Comparison of ENCODE assay signal across 13 cellular contexts in genomic region chr6:87905101-87905517, GRCh38.
DNase-seq lines count a peak whose midpoint lies in the region; ATAC-seq and TF ChIP-seq lines count a peak whose summit lies in the region.
"Had no signal": no experiment of that assay in that cellular context is flagged by ENCODE, and none has a peak within 500 bp of the region (broad histone marks: within the 10 kb centered on the region; RNA-seq: fewer than 3 reads in every experiment).

No MANE protein-coding gene starts in this region.

- peak; percentile 82 for ATAC-seq in GM18873 (IDR thresholded peaks at IDR 0.05; ENCODE audit: low FRiP score, unreplicated experiment)
- ATAC-seq in GM21723 (IDR thresholded peaks at IDR 0.05; ENCODE audit: unreplicated experiment): peak; percentile 88
- peak; percentile 83 for ATAC-seq in HG03280 (IDR thresholded peaks at IDR 0.05; ENCODE audit: unreplicated experiment)
- ATAC-seq in foreskin keratinocyte: peak; percentile 59
- no peak for ATAC-seq in left colon
- ATAC-seq: HCT116 had no signal

- H3K27ac ChIP-seq in foreskin keratinocyte: no peak overlapping the region
- no peak overlapping the region for H3K27ac ChIP-seq in brain microvascular endothelial cell
- H3K27ac ChIP-seq: breast epithelium had no signal

- no peak overlapping the region for H3K4me3 ChIP-seq in brain microvascular endothelial cell (ENCODE audit: low read depth, low read length)
- H3K4me3 ChIP-seq: breast epithelium, smooth muscle cell had no signal

- DNase-seq in foreskin keratinocyte: peak; percentile 46 to 73
- DNase-seq in brain microvascular endothelial cell: no peak
- DNase-seq in left colon: no peak
- no peak for DNase-seq in A172 (ENCODE audit: low spot score)
- DNase-seq in LoVo (ENCODE audit: low spot score): no peak
- DNase-seq: DMS153, mesendoderm had no signal

- H3K36me3 ChIP-seq in brain microvascular endothelial cell (replicated peaks): no peaks in the 10 kb centered on the region
- H3K36me3 ChIP-seq: breast epithelium had no signal

- intact Hi-C loops in left colon (cut with DNase I, micrococcal nuclease): no loop called here

- TF ChIP-seq CTCF in foreskin keratinocyte (conservative IDR thresholded peaks at IDR 0.05) (no peak), brain microvascular endothelial cell (IDR thresholded peaks at IDR 0.05; ENCODE audit: low read depth, low read length, missing control alignments) (no peak)

- peaks cover 11% of the 10 kb centered on the region for H3K27me3 ChIP-seq in foreskin keratinocyte
- H3K27me3 ChIP-seq in brain microvascular endothelial cell (replicated peaks): no peaks in the 10 kb centered on the region
- H3K27me3 ChIP-seq: breast epithelium had no signal

- peaks cover 7% of the 10 kb centered on the region for H3K4me1 ChIP-seq in foreskin keratinocyte
- H3K4me1 ChIP-seq: breast epithelium had no signal

- in situ Hi-C loops in brain microvascular endothelial cell (cut with HindIII; ENCODE audit: low pct_ligation_motif_present, low sequenced_read_pairs): no loop called here

Comparison
In these comparisons a context has a peak if more than half of its experiments do, and no peak if none do; other contexts are left out.
1. DNase-seq: peak in foreskin keratinocyte (2 of 2); none in brain microvascular endothelial cell (single experiment), left colon (0 of 2), A172 (single experiment) and LoVo (single experiment).